In the genomic region with DNA sequence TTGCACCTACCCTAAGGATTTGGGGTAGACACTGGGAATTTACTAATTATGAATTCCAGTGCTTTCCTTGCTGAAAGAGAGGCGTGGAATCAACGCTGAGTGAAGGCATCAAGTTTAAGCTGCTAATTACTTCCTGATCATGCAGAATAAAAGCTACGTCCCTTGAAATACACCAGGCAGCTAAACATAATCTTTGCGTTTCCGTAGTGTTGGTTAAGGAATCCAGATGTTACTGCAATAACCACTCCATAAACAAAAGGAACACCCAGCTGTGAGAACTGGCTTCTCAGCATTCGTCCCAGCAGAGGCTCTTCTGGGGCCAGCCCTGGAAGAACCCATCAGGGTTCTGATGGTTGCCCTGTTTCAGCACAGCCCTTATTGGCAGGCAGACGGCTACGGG, we compare ENCODE assay signal across 25 cellular contexts.
"Had no signal": no experiment of that assay in that cellular context is flagged by ENCODE, and none has a peak within 500 bp of the region (broad histone marks: within the 10 kb centered on the region; RNA-seq: fewer than 3 reads in every experiment).

No MANE protein-coding gene starts in this region.

- DNase-seq: hippocampal formation; kidney; left colon; left lung; lower lobe of right lung; mammary epithelial cell; mesenchymal stem cell; naive thymus-derived CD8-positive, alpha-beta T cell; nucleus accumbens; pancreas; retina; right cardiac atrium; small intestine; stimulated activated CD4-positive, alpha-beta T cell treated with anti-CD3 and anti-CD28 coated beads, Interleukin-1b, Interleukin-23, amount 100 ng/mL, for 48 hours; stimulated activated CD4-positive, alpha-beta T cell treated with anti-CD3 and anti-CD28 coated beads, Interleukin-2, amount 100 ng/mL, for 48 hours; stimulated activated CD4-positive, alpha-beta T cell treated with anti-CD3 and anti-CD28 coated beads, Interleukin-4, amount 100 ng/mL, for 4 hours; stimulated activated CD8-positive, alpha-beta memory T cell treated with anti-CD3 and anti-CD28 coated beads, Interleukin-4, amount 100 ng/mL, for 48 hours; stimulated activated naive CD4-positive, alpha-beta T cell treated with Interleukin-2 at 50 U/mL for 16 hours; stimulated activated naive CD8-positive, alpha-beta T cell treated with anti-CD3 and anti-CD28 coated beads, Interleukin-15, amount 100 ng/mL, for 72 hours; substantia nigra; uterus had no signal

- H3K9me3 ChIP-seq: left lung, lower lobe of right lung, pancreas, prostate gland, tibial nerve, uterus had no signal

- ATAC-seq: left colon; left lung; lower lobe of right lung; naive thymus-derived CD8-positive, alpha-beta T cell; pancreas; right cardiac atrium; sciatic nerve; stimulated activated memory B cell treated with anti-CD40 and anti-IgM and Interleukin-4, amounts not matched to agents 10 μg/mL and 1 μg/mL and 100 μg/mL, for 72 hours; stimulated activated naive CD8-positive, alpha-beta T cell treated with anti-CD3 and anti-CD28 coated beads, Interleukin-15, amount 100 ng/mL, for 72 hours had no signal

- H3K4me1 ChIP-seq: left lung, lower lobe of right lung, pancreas, prostate gland, tibial nerve, uterus had no signal

- H3K36me3 ChIP-seq: left lung, lower lobe of right lung, pancreas, prostate gland, tibial nerve, uterus had no signal

- H3K4me3 ChIP-seq: left lung, lower lobe of right lung, pancreas, prostate gland, tibial nerve, uterus had no signal

- H3K27ac ChIP-seq: left lung, lower lobe of right lung, pancreas, prostate gland, tibial nerve, uterus had no signal

- H3K27me3 ChIP-seq: left lung, tibial nerve, uterus had no signal
